ENCODE assay signal across 8 cellular contexts in the genomic region with DNA sequence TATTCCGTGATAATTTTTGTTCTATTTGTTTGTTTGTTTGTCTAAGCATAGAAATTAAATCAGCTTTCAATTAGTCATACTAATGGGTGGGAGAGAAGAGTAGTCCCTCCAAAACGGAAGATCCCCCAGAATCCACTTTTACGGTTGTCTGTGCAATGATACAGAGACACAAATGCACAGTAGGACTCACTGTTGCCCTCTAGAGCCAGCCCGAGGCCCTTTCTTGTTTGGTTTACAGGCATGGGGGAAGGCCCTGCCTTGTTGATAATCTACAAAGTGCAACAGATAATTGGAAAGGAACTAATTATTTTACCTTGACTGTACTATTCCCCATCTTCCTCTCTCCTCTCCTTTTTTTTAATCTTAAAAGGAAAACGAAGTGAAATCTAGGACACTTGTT.
A peak's percentile ranks its signal among the peaks of the same experiment; 100 is the strongest.
DNase-seq lines count a peak whose midpoint lies in the region; ATAC-seq and TF ChIP-seq lines count a peak whose summit lies in the region.

No MANE protein-coding gene starts in this region.

- H4K20me1 ChIP-seq in SU-DHL-6 (ENCODE audit: low read depth, low read length) (no peaks in the 10 kb centered on the region), mammary epithelial cell (ENCODE audit: insufficient read depth, low read length) (no peaks in the 10 kb centered on the region)

- H3K9me3 ChIP-seq in CD8-positive, alpha-beta T cell (ENCODE audit: low read length) = no peaks in the 10 kb centered on the region
- H3K9me3 ChIP-seq in SU-DHL-6 (ENCODE audit: insufficient read depth, low read length) (no peaks in the 10 kb centered on the region), mammary epithelial cell (replicated peaks; ENCODE audit: insufficient read depth, low read length) (no peaks in the 10 kb centered on the region), esophagus muscularis mucosa (no peaks in the 10 kb centered on the region)

- POLR2A ChIA-PET in CD8-positive, alpha-beta T cell (lab: Charles Lee) = no interaction called here

- DNase-seq in CD8-positive, alpha-beta T cell = peak in 5 of 7 experiments; percentile 37 to 68 (median 63)
- no peak for DNase-seq in HFF-Myc (ENCODE audit: extremely low read depth, low read depth)
- DNase-seq in mammary epithelial cell = no peak
- DNase-seq in mesenteric fat pad (ENCODE audit: low spot score) = peak; percentile 43
- DNase-seq in esophagus muscularis mucosa (ENCODE audit: extremely low spot score) = no peak

- 56% methylated on average over 5 of the region's 5 CpGs for WGBS in mammary epithelial cell (ENCODE audit: low coverage, missing lambda C conversion rate)
- 63% methylated on average over 5 of the region's 5 CpGs for WGBS in esophagus muscularis mucosa

- H3K36me3 Mint-ChIP-seq in CD8-positive, alpha-beta T cell = no peaks in the 10 kb centered on the region

- peak overlapping the region; percentile 12 for H3K4me3 Mint-ChIP-seq in CD8-positive, alpha-beta T cell

- no peak overlapping the region for H3K4me3 ChIP-seq in CD8-positive, alpha-beta T cell (ENCODE audit: low read depth, low read length)
- no peak overlapping the region for H3K4me3 ChIP-seq in HFF-Myc (replicated peaks; ENCODE audit: low read depth, low read length)
- no peak overlapping the region for H3K4me3 ChIP-seq in SU-DHL-6 (ENCODE audit: insufficient read depth, low read length, poor library complexity, severe bottlenecking)
- no peak overlapping the region for H3K4me3 ChIP-seq in mammary epithelial cell (replicated peaks in 1 of 3; ENCODE audit: insufficient read depth in 1 of 3, low read depth in 2 of 3, low read length in 3 of 3)
- no peak overlapping the region for H3K4me3 ChIP-seq in esophagus muscularis mucosa

- H3K4me2 ChIP-seq in SU-DHL-6 (ENCODE audit: low read depth, low read length, poor library complexity, severe bottlenecking) (no peak overlapping the region), mammary epithelial cell (ENCODE audit: insufficient read depth, low read depth, low read length) (no peak overlapping the region)

- no peak overlapping the region for H2AFZ ChIP-seq in SU-DHL-6 (ENCODE audit: low read depth, low read length, severe bottlenecking)
- H2AFZ ChIP-seq in mammary epithelial cell (ENCODE audit: low read depth, low read length) = no peak overlapping the region

- no peaks in the 10 kb centered on the region for H3K27me3 ChIP-seq in CD8-positive, alpha-beta T cell (ENCODE audit: insufficient read depth, low read length)
- H3K27me3 ChIP-seq in SU-DHL-6 (ENCODE audit: low read length) (no peaks in the 10 kb centered on the region), mammary epithelial cell (ENCODE audit: insufficient read depth, low read length) (no peaks in the 10 kb centered on the region), esophagus muscularis mucosa (peaks cover 0 to 21% (median under 1%) of the 10 kb centered on the region in 4 donors)

- CTCF ChIA-PET in CD8-positive, alpha-beta T cell (lab: Charles Lee) = interaction anchor here (0.5 to 5.8 kb wide), 18 partner anchors 9 to 293 kb away, joined by 3 to 61 read pairs (median 4); no protein-coding TSS in a partner anchor
- CTCF ChIA-PET in mammary epithelial cell (lab: Charles Lee; ENCODE audit: low non-redundant PET) = interaction anchor here (0.6 kb wide), 1 partner anchor 806 kb away, joined by 21 read pairs; no protein-coding TSS in a partner anchor

- dilution Hi-C loops in mammary epithelial cell (cut with HindIII; ENCODE audit: low sequenced_read_pairs) = no loop called here

- H3K36me3 ChIP-seq in CD8-positive, alpha-beta T cell (ENCODE audit: insufficient read depth, low read length) = no peaks in the 10 kb centered on the region
- no peaks in the 10 kb centered on the region for H3K36me3 ChIP-seq in SU-DHL-6 (ENCODE audit: low read length)
- no peaks in the 10 kb centered on the region for H3K36me3 ChIP-seq in mammary epithelial cell (ENCODE audit: insufficient read depth, low read length)
- no peaks in the 10 kb centered on the region for H3K36me3 ChIP-seq in esophagus muscularis mucosa

- no peaks in the 10 kb centered on the region for H3F3A ChIP-seq in SU-DHL-6 (ENCODE audit: insufficient read depth)

- no peak for TF ChIP-seq EP300 in esophagus muscularis mucosa (IDR thresholded peaks at IDR 0.05)

- no peaks in the 10 kb centered on the region for H3K79me2 ChIP-seq in SU-DHL-6 (ENCODE audit: insufficient read depth, low read length)
- no peaks in the 10 kb centered on the region for H3K79me2 ChIP-seq in mammary epithelial cell (ENCODE audit: insufficient read depth, low read length)

- no peaks in the 10 kb centered on the region for H3K27me3 Mint-ChIP-seq in CD8-positive, alpha-beta T cell (ENCODE audit: low read depth)

- H3K9ac ChIP-seq in SU-DHL-6 (ENCODE audit: low read length) (no peak overlapping the region), mammary epithelial cell (ENCODE audit: insufficient read depth, low read length) (no peak overlapping the region)

- in situ Hi-C loops in mammary epithelial cell (cut with MboI; ENCODE audit: low sequenced_read_pairs in 2 of 2) = no loop called here

- BruUV-seq in mammary epithelial cell (replicated peaks; lab: Mats Ljungman, UMichigan) = no TSS peak

- H3K9me3 Mint-ChIP-seq in CD8-positive, alpha-beta T cell = no peaks in the 10 kb centered on the region

- H3K9me2 ChIP-seq in SU-DHL-6 (replicated peaks; ENCODE audit: insufficient read depth, low read length) = no peaks in the 10 kb centered on the region

- H3K4me1 Mint-ChIP-seq in CD8-positive, alpha-beta T cell (ENCODE audit: low read depth) = peaks cover 64% of the 10 kb centered on the region

- no peak overlapping the region for H3K27ac ChIP-seq in CD8-positive, alpha-beta T cell (ENCODE audit: low read depth, low read length)
- H3K27ac ChIP-seq in SU-DHL-6 (ENCODE audit: low read depth, low read length) (no peak overlapping the region), mammary epithelial cell (ENCODE audit: insufficient read depth, low read depth, low read length) (no peak overlapping the region), esophagus muscularis mucosa (replicated peaks in 1 of 4) (no peak overlapping the region)

- peak; percentile 67 for TF ChIP-seq CTCF in CD8-positive, alpha-beta T cell (IDR thresholded peaks at IDR 0.05)
- TF ChIP-seq CTCF in HFF-Myc (IDR thresholded peaks at IDR 0.05; ENCODE audit: low read depth, low read length, missing control alignments) = peak; percentile 71
- peak; percentile 53 for TF ChIP-seq CTCF in SU-DHL-6 (IDR thresholded peaks at IDR 0.05; ENCODE audit: insufficient read depth, low read length, poor library complexity, severe bottlenecking)
- peak; percentile 48 to 69 for TF ChIP-seq CTCF in mammary epithelial cell (conservative IDR thresholded peaks at IDR 0.05 in 1 of 2, IDR thresholded peaks at IDR 0.05 in 1 of 2; ENCODE audit: extremely low read depth in 1 of 2, insufficient read depth in 1 of 2, low read depth in 1 of 2, low read length in 2 of 2)
- TF ChIP-seq CTCF in esophagus muscularis mucosa (IDR thresholded peaks at IDR 0.05) = peak in 1 of 3 experiments; percentile 38

- peaks cover 44% of the 10 kb centered on the region for H3K4me1 ChIP-seq in CD8-positive, alpha-beta T cell (ENCODE audit: insufficient read depth, low read length)
- no peaks in the 10 kb centered on the region for H3K4me1 ChIP-seq in mammary epithelial cell (ENCODE audit: insufficient read depth, low read length)
- H3K4me1 ChIP-seq in esophagus muscularis mucosa = no peaks in the 10 kb centered on the region

- no peak for ATAC-seq in CD8-positive, alpha-beta T cell
- no peak for ATAC-seq in GM18505 (IDR thresholded peaks at IDR 0.05; ENCODE audit: unreplicated experiment)
- no peak for ATAC-seq in HG02759 (IDR thresholded peaks at IDR 0.05; ENCODE audit: unreplicated experiment)

- peak overlapping the region; percentile 87 for H3K27ac Mint-ChIP-seq in CD8-positive, alpha-beta T cell

- intact Hi-C loops in CD8-positive, alpha-beta T cell (cut with DNase I, micrococcal nuclease) = loop anchor here (1.0 to 10.0 kb wide), 5 partner anchors 41 to 1201 kb away; partner anchors contain the start of genes BCL2L11 (in 1 of the 2), BUB1 (in 1 of the 2) and TMEM87B (in 1 of the 2)
- intact Hi-C loops in mammary epithelial cell (cut with micrococcal nuclease) = no loop called here
- intact Hi-C loops in esophagus muscularis mucosa (cut with DNase I) = no loop called here

- TF ChIP-seq POLR2A in GM18505 (IDR thresholded peaks at IDR 0.05; ENCODE audit: borderline replicate concordance, extremely low read depth, insufficient read depth, insufficient read length) (no peak), esophagus muscularis mucosa (IDR thresholded peaks at IDR 0.05; ENCODE audit: low read depth) (no peak)

Comparison
In these comparisons a context has a peak if more than half of its experiments do, and no peak if none do; other contexts are left out.
1. DNase-seq: peak in CD8-positive, alpha-beta T cell (5 of 7) and mesenteric fat pad (single experiment); none in HFF-Myc (single experiment), mammary epithelial cell (single experiment) and esophagus muscularis mucosa (single experiment).
2. intact Hi-C loops: an anchor here in CD8-positive, alpha-beta T cell (1.0 to 10.0 kb wide); none called in mammary epithelial cell and esophagus muscularis mucosa.